10 cellular contexts compared by ENCODE assay signal in the genomic region with DNA sequence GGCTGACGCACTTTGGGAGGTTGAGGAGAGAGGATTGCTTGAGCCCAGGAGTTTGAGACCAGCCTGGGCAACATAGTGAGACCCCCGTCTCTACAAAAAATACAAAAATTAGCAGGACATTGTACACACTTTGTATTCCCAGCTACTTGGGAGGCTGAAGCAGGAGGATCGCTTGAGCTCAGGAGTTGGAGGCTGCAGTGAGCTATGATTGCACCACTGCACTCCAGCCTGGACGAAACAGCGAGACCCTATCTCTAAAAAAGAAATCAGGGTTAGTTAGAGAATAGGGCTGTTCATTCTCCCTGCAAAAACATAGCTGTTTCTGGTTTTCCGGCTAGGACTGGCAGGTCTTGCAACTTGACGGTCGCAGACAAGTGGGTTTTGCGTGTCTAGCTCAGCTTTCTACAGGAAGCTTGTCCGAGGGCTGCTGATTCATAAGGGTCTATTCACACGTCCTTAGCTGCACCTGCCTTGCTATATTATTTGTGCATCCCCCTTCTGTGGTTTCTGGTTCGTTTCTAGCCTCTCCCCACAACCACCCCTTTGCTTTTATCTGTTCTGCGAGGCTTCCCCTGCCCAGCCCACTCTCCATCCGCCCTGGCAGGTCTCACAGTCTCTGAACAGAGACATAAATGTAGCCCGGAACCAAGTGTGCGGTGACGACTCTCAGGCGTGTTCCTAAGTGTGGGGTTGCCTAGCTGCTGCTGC. TPM values are rescaled to one million over a fixed set of nuclear protein-coding genes. Genes with fewer than 3 reads are reported as not detected.
DNase-seq lines count a peak whose midpoint lies in the region; ATAC-seq and TF ChIP-seq lines count a peak whose summit lies in the region.
"Had no signal": no experiment of that assay in that cellular context is flagged by ENCODE, and none has a peak within 500 bp of the region (broad histone marks: within the 10 kb centered on the region; RNA-seq: fewer than 3 reads in every experiment).

No MANE protein-coding gene starts in this region.

- CTCF ChIA-PET in activated CD4-positive, alpha-beta T cell treated with anti-CD3 and anti-CD28 coated beads, Interleukin-2, amount 10 ng/mL, durations not matched to agents 7 days and 5 days (lab: Charles Lee), result interaction anchor here (0.5 to 6.8 kb wide), 10 partner anchors 9 to 276 kb away, joined by 3 to 84 read pairs (median 4); no protein-coding TSS in a partner anchor

- peaks cover 38% of the 10 kb centered on the region for H3K4me1 Mint-ChIP-seq in activated CD4-positive, alpha-beta T cell treated with anti-CD3 and anti-CD28 coated beads, Interleukin-2, amount 10 ng/mL, durations not matched to agents 7 days and 5 days

- H3K9me3 Mint-ChIP-seq in activated CD4-positive, alpha-beta T cell treated with anti-CD3 and anti-CD28 coated beads, Interleukin-2, amount 10 ng/mL, durations not matched to agents 7 days and 5 days, result no peaks in the 10 kb centered on the region

- no peaks in the 10 kb centered on the region for H3K36me3 ChIP-seq in osteoblast (ENCODE audit: insufficient read depth, low read length)

- no peak overlapping the region for H2AFZ ChIP-seq in osteoblast (ENCODE audit: low read length)

- no peaks in the 10 kb centered on the region for H3K9me3 ChIP-seq in osteoblast (ENCODE audit: low read depth, low read length)

- no peaks in the 10 kb centered on the region for H3K27me3 ChIP-seq in HL-60 (ENCODE audit: insufficient read depth, poor library complexity, severe bottlenecking)
- H3K27me3 ChIP-seq in osteoblast (ENCODE audit: insufficient read depth, low read length), result peaks cover 3% of the 10 kb centered on the region

- intact Hi-C loops in posterior cingulate gyrus (cut with DNase I), result no loop called here

- DNase-seq in DMS79 (lab: John Stamatoyannopoulos, UW) (peak; percentile 91), HL-60 (ENCODE audit: low read depth in 1 of 2, low spot score in 1 of 2) (peak; percentile 40 to 72), osteoblast (ENCODE audit: insufficient read length, low spot score, missing footprints) (peak; percentile 68), posterior cingulate gyrus (no peak), HPDE6-E6E7 (ENCODE audit: extremely low spot score) (no peak)
- peak; percentile 86 for DNase-seq in activated CD4-positive, alpha-beta T cell treated with anti-CD3 and anti-CD28 coated beads, Interleukin-2, amount 10 ng/mL, durations not matched to agents 7 days and 5 days

- H3K36me3 Mint-ChIP-seq in activated CD4-positive, alpha-beta T cell treated with anti-CD3 and anti-CD28 coated beads, Interleukin-2, amount 10 ng/mL, durations not matched to agents 7 days and 5 days (ENCODE audit: low read depth), result no peaks in the 10 kb centered on the region
- H3K36me3 Mint-ChIP-seq: brain had no signal

- ATAC-seq in GM21367 (IDR thresholded peaks at IDR 0.05; ENCODE audit: unreplicated experiment) (peak; percentile 86), esophagus mucosa (no peak)

- POLR2A ChIA-PET in activated CD4-positive, alpha-beta T cell treated with anti-CD3 and anti-CD28 coated beads, Interleukin-2, amount 10 ng/mL, durations not matched to agents 7 days and 5 days (lab: Charles Lee), result interaction anchor here (0.8 to 1.6 kb wide), 3 partner anchors 12 to 17 kb away, joined by 3 to 8 read pairs (median 3); no protein-coding TSS in a partner anchor

- H3K4me3 Mint-ChIP-seq in activated CD4-positive, alpha-beta T cell treated with anti-CD3 and anti-CD28 coated beads, Interleukin-2, amount 10 ng/mL, durations not matched to agents 7 days and 5 days, result peak overlapping the region; percentile 56
- H3K4me3 Mint-ChIP-seq: brain had no signal

- H3K27ac ChIP-seq in HL-60 (replicated peaks) (no peak overlapping the region), osteoblast (ENCODE audit: low read depth, low read length) (no peak overlapping the region)

- H4K20me1 ChIP-seq in osteoblast (ENCODE audit: insufficient read depth, low read length), result peaks cover 4% of the 10 kb centered on the region

- no peak overlapping the region for H3K4me2 ChIP-seq in osteoblast (ENCODE audit: insufficient read depth, low read length)

- H3K4me1 ChIP-seq in osteoblast (ENCODE audit: insufficient read depth, low read length), result no peaks in the 10 kb centered on the region

- TF ChIP-seq CTCF in HL-60 (IDR thresholded peaks at IDR 0.05; ENCODE audit: insufficient read depth, low read length), result no peak
- no peak for TF ChIP-seq CTCF in osteoblast (IDR thresholded peaks at IDR 0.05; ENCODE audit: extremely low read depth, low read depth, low read length)

- peak overlapping the region; percentile 76 for H3K27ac Mint-ChIP-seq in activated CD4-positive, alpha-beta T cell treated with anti-CD3 and anti-CD28 coated beads, Interleukin-2, amount 10 ng/mL, durations not matched to agents 7 days and 5 days
- H3K27ac Mint-ChIP-seq: brain had no signal

- peaks cover 7% of the 10 kb centered on the region for H3K27me3 Mint-ChIP-seq in activated CD4-positive, alpha-beta T cell treated with anti-CD3 and anti-CD28 coated beads, Interleukin-2, amount 10 ng/mL, durations not matched to agents 7 days and 5 days
- H3K27me3 Mint-ChIP-seq: brain had no signal

- H3K4me3 ChIP-seq in HL-60 (replicated peaks; ENCODE audit: insufficient read depth, low read length) (no peak overlapping the region), osteoblast (ENCODE audit: insufficient read depth, low read length) (no peak overlapping the region)

- H3K79me2 ChIP-seq in osteoblast (ENCODE audit: insufficient read depth, low read length), result no peaks in the 10 kb centered on the region

RNA-seq across cellular contexts. Expression of a gene that starts 10.7 kb away (rescaled TPM):
- under 1 TPM; 0.05 to 0.08 TPM for total RNA-seq in activated CD4-positive, alpha-beta T cell treated with anti-CD3 and anti-CD28 coated beads, Interleukin-2, amount 10 ng/mL, durations not matched to agents 7 days and 5 days
- total RNA-seq in osteoblast (2.1 and 2.5 TPM in 2 replicates), esophagus mucosa (0.12 TPM)
- total RNA-seq: pulmonary artery endothelial cell had no signal

Comparison
In these comparisons a context has a peak if more than half of its experiments do, and no peak if none do; other contexts are left out.
1. DNase-seq: peak in DMS79 (single experiment), HL-60 (2 of 2), activated CD4-positive, alpha-beta T cell treated with anti-CD3 and anti-CD28 coated beads, Interleukin-2, amount 10 ng/mL, durations not matched to agents 7 days and 5 days (single experiment) and osteoblast (single experiment); none in posterior cingulate gyrus (0 of 10) and HPDE6-E6E7 (single experiment).